8 cellular contexts compared by ENCODE assay signal in the genomic region with DNA sequence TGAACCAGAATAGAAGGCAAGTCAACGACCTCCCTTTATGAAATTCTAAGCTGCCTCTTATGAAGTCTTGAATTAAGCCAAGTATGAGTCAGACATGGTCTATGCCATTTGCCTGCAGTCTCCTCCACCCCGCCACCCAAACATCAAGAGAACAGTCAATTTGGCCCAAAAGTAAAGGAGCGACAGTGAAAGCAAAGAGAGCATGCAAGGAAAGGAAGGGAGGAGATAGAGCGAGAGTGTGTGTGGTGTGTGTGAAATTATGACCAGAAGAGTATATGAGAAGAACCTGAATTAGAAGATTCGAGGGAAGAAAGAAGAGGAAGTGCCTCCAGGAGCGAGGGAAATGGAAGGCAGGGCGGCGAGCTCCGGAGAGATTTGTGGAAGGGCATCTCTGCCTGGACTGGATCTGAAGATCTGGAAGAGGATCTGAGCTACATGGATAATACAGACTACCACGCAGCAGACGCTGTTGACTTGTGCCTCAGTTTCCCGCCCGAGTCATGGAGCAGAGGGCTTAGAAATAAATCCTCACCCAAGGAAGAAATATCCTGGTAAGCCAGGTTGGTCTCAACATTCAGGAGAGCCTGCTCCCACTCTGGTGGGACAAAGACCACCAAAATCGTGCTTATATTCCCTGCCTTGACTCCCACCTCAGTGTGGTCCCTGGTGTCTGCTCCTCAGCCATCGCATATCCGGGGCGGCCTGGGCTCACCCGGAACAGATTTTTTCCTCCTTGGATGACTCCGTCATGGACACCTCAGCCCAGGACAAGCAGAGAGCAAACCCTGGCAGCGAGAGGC. TPM values are rescaled to one million over a fixed set of nuclear protein-coding genes. Genes with fewer than 3 reads are reported as not detected.
DNase-seq lines count a peak whose midpoint lies in the region; ATAC-seq, FAIRE-seq and TF ChIP-seq lines count a peak whose summit lies in the region.

No MANE protein-coding gene starts in this region.

- peaks cover 53% of the 10 kb centered on the region for H3K79me2 ChIP-seq in MM.1S (ENCODE audit: low read length)

- no peak for TF ChIP-seq CTCF in MM.1S (IDR thresholded peaks at IDR 0.05; ENCODE audit: low read length)

- H3K4me1 ChIP-seq in MM.1S (ENCODE audit: low read length): peaks cover 6% of the 10 kb centered on the region; the same call in 1 of the 2 replicates
- H3K4me1 ChIP-seq in small intestine (ENCODE audit: control insufficient read depth in 2 of 2, insufficient read depth in 1 of 2, low read depth in 1 of 2, low read length in 1 of 2): peaks cover 4 to 8% of the 10 kb centered on the region in 2 donors

- H3K4me3 Mint-ChIP-seq in activated CD4-positive, alpha-beta T cell treated with anti-CD3 and anti-CD28 coated beads, Interleukin-2, amount 10 ng/mL, durations not matched to agents 24 days and 14 days: peak overlapping the region; percentile 92
- H3K4me3 Mint-ChIP-seq in activated naive CD8-positive, alpha-beta T cell treated with anti-CD3 and anti-CD28 coated beads, Interleukin-2, amount 50 U/mL, for 24 hours: peak overlapping the region; percentile 95

- peaks cover 42% of the 10 kb centered on the region for H3K36me3 Mint-ChIP-seq in activated CD4-positive, alpha-beta T cell treated with anti-CD3 and anti-CD28 coated beads, Interleukin-2, amount 10 ng/mL, durations not matched to agents 24 days and 14 days (ENCODE audit: low read depth)
- peaks cover 50% of the 10 kb centered on the region for H3K36me3 Mint-ChIP-seq in activated naive CD8-positive, alpha-beta T cell treated with anti-CD3 and anti-CD28 coated beads, Interleukin-2, amount 50 U/mL, for 24 hours (ENCODE audit: low read depth)

- peak overlapping the region; percentile 95 for H3K9ac ChIP-seq in MM.1S (ENCODE audit: low read length)

- peak overlapping the region; percentile 99 for H3K4me3 ChIP-seq in MM.1S (ENCODE audit: low read length)
- peak overlapping the region; percentile 100 for H3K4me3 ChIP-seq in iPS-11a (ENCODE audit: low read depth, low read length)
- peak overlapping the region; percentile 76 to 83 for H3K4me3 ChIP-seq in small intestine (ENCODE audit: low read depth in 1 of 2, low read length in 2 of 2)

- no peaks in the 10 kb centered on the region for H3K9me2 ChIP-seq in MM.1S (replicated peaks; ENCODE audit: insufficient read depth, low read length)

- peak overlapping the region; percentile 93 for H3K27ac Mint-ChIP-seq in activated CD4-positive, alpha-beta T cell treated with anti-CD3 and anti-CD28 coated beads, Interleukin-2, amount 10 ng/mL, durations not matched to agents 24 days and 14 days
- H3K27ac Mint-ChIP-seq in activated naive CD8-positive, alpha-beta T cell treated with anti-CD3 and anti-CD28 coated beads, Interleukin-2, amount 50 U/mL, for 24 hours: peak overlapping the region; percentile 95

- H3K27ac ChIP-seq in MM.1S (ENCODE audit: low read length) (peak overlapping the region; percentile 71; the same call in 1 of the 2 replicates), small intestine (ENCODE audit: low read depth in 1 of 2, low read length in 1 of 2) (peak overlapping the region; percentile 83 to 87)

- H3K27me3 ChIP-seq in MM.1S (replicated peaks; ENCODE audit: insufficient read depth, low read length) (no peaks in the 10 kb centered on the region), small intestine (ENCODE audit: control insufficient read depth in 2 of 2, insufficient read depth in 2 of 2, low read length in 2 of 2) (no peaks in the 10 kb centered on the region)

- H4K20me1 ChIP-seq in MM.1S (ENCODE audit: insufficient read depth, low read length): no peaks in the 10 kb centered on the region

- H3K9me3 Mint-ChIP-seq in activated CD4-positive, alpha-beta T cell treated with anti-CD3 and anti-CD28 coated beads, Interleukin-2, amount 10 ng/mL, durations not matched to agents 24 days and 14 days: no peaks in the 10 kb centered on the region
- H3K9me3 Mint-ChIP-seq in activated naive CD8-positive, alpha-beta T cell treated with anti-CD3 and anti-CD28 coated beads, Interleukin-2, amount 50 U/mL, for 24 hours: no peaks in the 10 kb centered on the region

- H3F3A ChIP-seq in MM.1S (ENCODE audit: insufficient read depth, low read length): no peaks in the 10 kb centered on the region

- peak overlapping the region; percentile 53 for H3K4me2 ChIP-seq in MM.1S (ENCODE audit: low read depth, low read length)

- no peaks in the 10 kb centered on the region for H3K9me3 ChIP-seq in MM.1S (replicated peaks; ENCODE audit: insufficient read depth, low read length)
- no peaks in the 10 kb centered on the region for H3K9me3 ChIP-seq in small intestine (ENCODE audit: control insufficient read depth, low read depth)

- ATAC-seq in activated naive CD8-positive, alpha-beta T cell treated with anti-CD3 and anti-CD28 coated beads, Interleukin-2, amount 50 U/mL, for 24 hours: no peak
- no peak for ATAC-seq in HG02763 (IDR thresholded peaks at IDR 0.05; ENCODE audit: unreplicated experiment)
- no peak for ATAC-seq in HG02938 (IDR thresholded peaks at IDR 0.05; ENCODE audit: unreplicated experiment)

- FAIRE-seq in small intestine (lab: Jason Lieb, UNC): no peak

- no peaks in the 10 kb centered on the region for H3K27me3 Mint-ChIP-seq in activated CD4-positive, alpha-beta T cell treated with anti-CD3 and anti-CD28 coated beads, Interleukin-2, amount 10 ng/mL, durations not matched to agents 24 days and 14 days
- no peaks in the 10 kb centered on the region for H3K27me3 Mint-ChIP-seq in activated naive CD8-positive, alpha-beta T cell treated with anti-CD3 and anti-CD28 coated beads, Interleukin-2, amount 50 U/mL, for 24 hours

- 1 to 4% (median 1%) methylated on average over 20 of the region's 20 CpGs for WGBS in small intestine, 3 donors

- H2AFZ ChIP-seq in MM.1S (ENCODE audit: low read length): peak overlapping the region; percentile 100

- peaks cover 34% of the 10 kb centered on the region for H3K4me1 Mint-ChIP-seq in activated CD4-positive, alpha-beta T cell treated with anti-CD3 and anti-CD28 coated beads, Interleukin-2, amount 10 ng/mL, durations not matched to agents 24 days and 14 days
- H3K4me1 Mint-ChIP-seq in activated naive CD8-positive, alpha-beta T cell treated with anti-CD3 and anti-CD28 coated beads, Interleukin-2, amount 50 U/mL, for 24 hours: peaks cover 65% of the 10 kb centered on the region

- peak; percentile 69 for DNase-seq in activated CD4-positive, alpha-beta T cell treated with anti-CD3 and anti-CD28 coated beads, Interleukin-2, amount 10 ng/mL, durations not matched to agents 24 days and 14 days
- DNase-seq in activated CD4-positive, alpha-beta T cell treated with anti-CD3 and anti-CD28 coated beads, Interleukin-2, amount 50 U/mL, for 1 hour: no peak
- DNase-seq in MM.1S: no peak
- peak; percentile 12 for DNase-seq in activated naive CD8-positive, alpha-beta T cell treated with anti-CD3 and anti-CD28 coated beads, Interleukin-2, amount 50 U/mL, for 24 hours
- no peak for DNase-seq in small intestine

- no peaks in the 10 kb centered on the region for H3K36me3 ChIP-seq in MM.1S (replicated peaks; ENCODE audit: insufficient read depth, low read length)
- H3K36me3 ChIP-seq in small intestine (ENCODE audit: control insufficient read depth in 2 of 2, insufficient read depth in 2 of 2, low read length in 2 of 2): no peaks in the 10 kb centered on the region

- intact Hi-C loops in activated CD4-positive, alpha-beta T cell treated with anti-CD3 and anti-CD28 coated beads, Interleukin-2, amount 10 ng/mL, durations not matched to agents 24 days and 14 days (cut with micrococcal nuclease): loop anchor here (1.0 to 2.0 kb wide), 3 partner anchors 57 to 263 kb away; partner anchors contain the start of gene GPAM

RNA-seq across cellular contexts. Expression of gene ZDHHC6, which starts 0.5 kb away (rescaled TPM):
- total RNA-seq in activated CD4-positive, alpha-beta T cell treated with anti-CD3 and anti-CD28 coated beads, Interleukin-2, amount 10 ng/mL, durations not matched to agents 24 days and 14 days: 45.5 and 47.7 TPM in 2 replicates
- polyA plus RNA-seq in small intestine: 10 to 100 TPM; 39.1 to 79.8 (median 41.6) TPM

RNA-seq across cellular contexts. Expression of gene VTI1A, which starts 0.8 kb away (rescaled TPM):
- 35.2 and 38.4 TPM in 2 replicates for total RNA-seq in activated CD4-positive, alpha-beta T cell treated with anti-CD3 and anti-CD28 coated beads, Interleukin-2, amount 10 ng/mL, durations not matched to agents 24 days and 14 days
- 10 to 100 TPM; 13.8 to 16.0 (median 15.9) TPM for polyA plus RNA-seq in small intestine

Comparison
In these comparisons a context has a peak if more than half of its experiments do, and no peak if none do; other contexts are left out.
1. DNase-seq: peak in activated CD4-positive, alpha-beta T cell treated with anti-CD3 and anti-CD28 coated beads, Interleukin-2, amount 10 ng/mL, durations not matched to agents 24 days and 14 days (single experiment) and activated naive CD8-positive, alpha-beta T cell treated with anti-CD3 and anti-CD28 coated beads, Interleukin-2, amount 50 U/mL, for 24 hours (single experiment); none in activated CD4-positive, alpha-beta T cell treated with anti-CD3 and anti-CD28 coated beads, Interleukin-2, amount 50 U/mL, for 1 hour (single experiment), MM.1S (single experiment) and small intestine (single experiment).
2. Peak in every context shown above with its lines, with median percentiles within 50 percentile points of each other: H3K4me3 ChIP-seq.